Comparison of ENCODE assay signal across 1 cellular context in the genomic region with DNA sequence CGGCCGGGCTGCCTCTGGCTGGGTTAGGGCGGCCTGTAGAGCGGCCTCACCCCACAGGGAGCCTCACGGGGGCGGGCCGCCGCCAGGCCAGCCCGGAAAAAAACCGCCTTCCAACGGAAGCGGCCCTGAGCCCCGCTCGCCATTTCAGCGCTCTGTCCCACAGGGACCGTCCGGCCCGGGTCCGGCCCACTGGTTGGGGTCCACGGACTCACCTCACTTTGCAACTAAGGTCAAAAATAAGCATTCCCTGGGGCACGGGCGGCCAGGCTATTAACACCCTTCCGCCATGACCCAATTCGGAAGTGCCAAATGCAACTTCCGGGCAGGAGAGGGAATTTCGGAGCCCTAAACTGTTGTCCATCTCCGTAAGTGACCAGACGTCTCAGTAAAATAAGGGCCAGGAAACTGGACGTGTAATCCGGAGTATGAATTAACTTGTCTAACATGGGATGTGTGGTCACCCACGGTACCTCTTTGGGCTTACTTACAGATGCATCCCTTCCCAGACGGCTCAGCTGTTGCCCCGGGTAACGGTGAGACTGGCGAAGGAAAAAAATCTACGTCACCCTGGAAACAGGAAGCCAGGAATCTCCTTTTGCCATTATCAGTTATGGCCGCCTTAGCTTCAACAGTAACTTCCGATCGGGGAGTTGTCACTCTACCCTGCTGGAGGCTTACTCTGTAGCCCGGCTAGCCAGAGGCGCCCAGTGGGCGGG.
TF ChIP-seq lines count a peak whose summit lies in the region.

A gene with protein sequence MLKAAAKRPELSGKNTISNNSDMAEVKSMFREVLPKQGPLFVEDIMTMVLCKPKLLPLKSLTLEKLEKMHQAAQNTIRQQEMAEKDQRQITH (minus strand): TSS at position 548 of the 716 bp plus-strand sequence. CDS start 1,023 bp downstream, outside the sequence.

TF ChIP-seq in HepG2, 621 proteins besides CTCF, POLR2A, EP300 and RAD21 (continued from another document):
- TF ChIP-seq, protein P1, sequence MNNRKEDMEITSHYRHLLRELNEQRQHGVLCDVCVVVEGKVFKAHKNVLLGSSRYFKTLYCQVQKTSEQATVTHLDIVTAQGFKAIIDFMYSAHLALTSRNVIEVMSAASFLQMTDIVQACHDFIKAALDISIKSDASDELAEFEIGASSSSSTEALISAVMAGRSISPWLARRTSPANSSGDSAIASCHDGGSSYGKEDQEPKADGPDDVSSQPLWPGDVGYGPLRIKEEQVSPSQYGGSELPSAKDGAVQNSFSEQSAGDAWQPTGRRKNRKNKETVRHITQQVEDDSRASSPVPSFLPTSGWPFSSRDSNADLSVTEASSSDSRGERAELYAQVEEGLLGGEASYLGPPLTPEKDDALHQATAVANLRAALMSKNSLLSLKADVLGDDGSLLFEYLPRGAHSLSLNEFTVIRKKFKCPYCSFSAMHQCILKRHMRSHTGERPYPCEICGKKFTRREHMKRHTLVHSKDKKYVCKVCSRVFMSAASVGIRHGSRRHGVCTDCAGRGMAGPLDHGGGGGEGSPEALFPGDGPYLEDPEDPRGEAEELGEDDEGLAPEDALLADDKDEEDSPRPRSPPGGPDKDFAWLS (CRISPR knock-in tag; IDR thresholded peaks at IDR 0.05; ENCODE audit: borderline replicate concordance), result no peak
- TF ChIP-seq, protein P2, sequence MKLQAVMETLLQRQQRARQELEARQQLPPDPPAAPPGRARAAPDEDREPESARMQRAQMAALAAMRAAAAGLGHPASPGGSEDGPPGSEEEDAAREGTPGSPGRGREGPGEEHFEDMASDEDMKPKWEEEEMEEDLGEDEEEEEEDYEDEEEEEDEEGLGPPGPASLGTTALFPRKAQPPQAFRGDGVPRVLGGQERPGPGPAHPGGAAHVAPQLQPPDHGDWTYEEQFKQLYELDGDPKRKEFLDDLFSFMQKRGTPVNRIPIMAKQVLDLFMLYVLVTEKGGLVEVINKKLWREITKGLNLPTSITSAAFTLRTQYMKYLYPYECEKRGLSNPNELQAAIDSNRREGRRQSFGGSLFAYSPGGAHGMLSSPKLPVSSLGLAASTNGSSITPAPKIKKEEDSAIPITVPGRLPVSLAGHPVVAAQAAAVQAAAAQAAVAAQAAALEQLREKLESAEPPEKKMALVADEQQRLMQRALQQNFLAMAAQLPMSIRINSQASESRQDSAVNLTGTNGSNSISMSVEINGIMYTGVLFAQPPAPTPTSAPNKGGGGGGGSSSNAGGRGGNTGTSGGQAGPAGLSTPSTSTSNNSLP (IDR thresholded peaks at IDR 0.05; ENCODE audit: low read depth, low read length), result no peak
- TF ChIP-seq AGO2 (optimal IDR thresholded peaks at IDR 0.05; ENCODE audit: low read depth, low read length), result peak; percentile 63
- no peak for TF ChIP-seq NR2F6 (IDR thresholded peaks at IDR 0.05)
- TF ChIP-seq NR2F6 (CRISPR knock-in tag; IDR thresholded peaks at IDR 0.05), result no peak
- TF ChIP-seq MEIS1 (CRISPR knock-in tag; IDR thresholded peaks at IDR 0.05; ENCODE audit: borderline replicate concordance), result 0 out of 2 replicates have a peak, but pooled peaks have one; percentile 53
- TF ChIP-seq, protein P3, sequence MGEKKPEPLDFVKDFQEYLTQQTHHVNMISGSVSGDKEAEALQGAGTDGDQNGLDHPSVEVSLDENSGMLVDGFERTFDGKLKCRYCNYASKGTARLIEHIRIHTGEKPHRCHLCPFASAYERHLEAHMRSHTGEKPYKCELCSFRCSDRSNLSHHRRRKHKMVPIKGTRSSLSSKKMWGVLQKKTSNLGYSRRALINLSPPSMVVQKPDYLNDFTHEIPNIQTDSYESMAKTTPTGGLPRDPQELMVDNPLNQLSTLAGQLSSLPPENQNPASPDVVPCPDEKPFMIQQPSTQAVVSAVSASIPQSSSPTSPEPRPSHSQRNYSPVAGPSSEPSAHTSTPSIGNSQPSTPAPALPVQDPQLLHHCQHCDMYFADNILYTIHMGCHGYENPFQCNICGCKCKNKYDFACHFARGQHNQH (CRISPR knock-in tag; IDR thresholded peaks at IDR 0.05), result no peak; the same call in none of the 2 replicates
- TF ChIP-seq ZNF772 (CRISPR knock-in tag; IDR thresholded peaks at IDR 0.05), result peak; percentile 67; the same call in 1 of the 2 replicates
- TF ChIP-seq SMAD1 (CRISPR knock-in tag; IDR thresholded peaks at IDR 0.05; ENCODE audit: borderline replicate concordance, low read depth), result no peak
- no peak for TF ChIP-seq ZNF121 (CRISPR knock-in tag; IDR thresholded peaks at IDR 0.05)
- TF ChIP-seq, protein P4, sequence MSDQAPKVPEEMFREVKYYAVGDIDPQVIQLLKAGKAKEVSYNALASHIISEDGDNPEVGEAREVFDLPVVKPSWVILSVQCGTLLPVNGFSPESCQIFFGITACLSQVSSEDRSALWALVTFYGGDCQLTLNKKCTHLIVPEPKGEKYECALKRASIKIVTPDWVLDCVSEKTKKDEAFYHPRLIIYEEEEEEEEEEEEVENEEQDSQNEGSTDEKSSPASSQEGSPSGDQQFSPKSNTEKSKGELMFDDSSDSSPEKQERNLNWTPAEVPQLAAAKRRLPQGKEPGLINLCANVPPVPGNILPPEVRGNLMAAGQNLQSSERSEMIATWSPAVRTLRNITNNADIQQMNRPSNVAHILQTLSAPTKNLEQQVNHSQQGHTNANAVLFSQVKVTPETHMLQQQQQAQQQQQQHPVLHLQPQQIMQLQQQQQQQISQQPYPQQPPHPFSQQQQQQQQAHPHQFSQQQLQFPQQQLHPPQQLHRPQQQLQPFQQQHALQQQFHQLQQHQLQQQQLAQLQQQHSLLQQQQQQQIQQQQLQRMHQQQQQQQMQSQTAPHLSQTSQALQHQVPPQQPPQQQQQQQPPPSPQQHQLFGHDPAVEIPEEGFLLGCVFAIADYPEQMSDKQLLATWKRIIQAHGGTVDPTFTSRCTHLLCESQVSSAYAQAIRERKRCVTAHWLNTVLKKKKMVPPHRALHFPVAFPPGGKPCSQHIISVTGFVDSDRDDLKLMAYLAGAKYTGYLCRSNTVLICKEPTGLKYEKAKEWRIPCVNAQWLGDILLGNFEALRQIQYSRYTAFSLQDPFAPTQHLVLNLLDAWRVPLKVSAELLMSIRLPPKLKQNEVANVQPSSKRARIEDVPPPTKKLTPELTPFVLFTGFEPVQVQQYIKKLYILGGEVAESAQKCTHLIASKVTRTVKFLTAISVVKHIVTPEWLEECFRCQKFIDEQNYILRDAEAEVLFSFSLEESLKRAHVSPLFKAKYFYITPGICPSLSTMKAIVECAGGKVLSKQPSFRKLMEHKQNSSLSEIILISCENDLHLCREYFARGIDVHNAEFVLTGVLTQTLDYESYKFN (CRISPR knock-in tag; conservative IDR thresholded peaks at IDR 0.05), result peak; percentile 45; the same call in 1 of the 2 replicates
- TF ChIP-seq HNRNPLL (IDR thresholded peaks at IDR 0.05; ENCODE audit: low read depth, low read length, poor library complexity, severe bottlenecking), result peak; percentile 63
- peak; percentile 67 for TF ChIP-seq RFXAP (CRISPR knock-in tag; IDR thresholded peaks at IDR 0.05; ENCODE audit: borderline replicate concordance)
- TF ChIP-seq ZNF788 (CRISPR knock-in tag; IDR thresholded peaks at IDR 0.05; ENCODE audit: borderline replicate concordance), result no peak; the same call in 1 of the 2 replicates
- peak; percentile 22; the same call in 1 of the 2 replicates for TF ChIP-seq ZNF160 (CRISPR knock-in tag; IDR thresholded peaks at IDR 0.05)
- no peak for TF ChIP-seq CEBPB (IDR thresholded peaks at IDR 0.05; ENCODE audit: borderline replicate concordance, low read depth, low read length)
- TF ChIP-seq, protein P5, sequence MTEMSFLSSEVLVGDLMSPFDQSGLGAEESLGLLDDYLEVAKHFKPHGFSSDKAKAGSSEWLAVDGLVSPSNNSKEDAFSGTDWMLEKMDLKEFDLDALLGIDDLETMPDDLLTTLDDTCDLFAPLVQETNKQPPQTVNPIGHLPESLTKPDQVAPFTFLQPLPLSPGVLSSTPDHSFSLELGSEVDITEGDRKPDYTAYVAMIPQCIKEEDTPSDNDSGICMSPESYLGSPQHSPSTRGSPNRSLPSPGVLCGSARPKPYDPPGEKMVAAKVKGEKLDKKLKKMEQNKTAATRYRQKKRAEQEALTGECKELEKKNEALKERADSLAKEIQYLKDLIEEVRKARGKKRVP (CRISPR knock-in tag; IDR thresholded peaks at IDR 0.05), result peak in 1 of 2 experiments; percentile 72; a peak in 2 of 4 replicates
- TF ChIP-seq NR2C2 (CRISPR knock-in tag; IDR thresholded peaks at IDR 0.05; ENCODE audit: borderline replicate concordance), result peak; percentile 72
- no peak for TF ChIP-seq ZNF749 (CRISPR knock-in tag; IDR thresholded peaks at IDR 0.05; ENCODE audit: borderline replicate concordance)
- TF ChIP-seq ZNF572 (CRISPR knock-in tag; IDR thresholded peaks at IDR 0.05), result 0 out of 2 replicates have a peak, but pooled peaks have one; percentile 58
